Comparison of ENCODE assay signal across 15 cellular contexts in the genomic region with DNA sequence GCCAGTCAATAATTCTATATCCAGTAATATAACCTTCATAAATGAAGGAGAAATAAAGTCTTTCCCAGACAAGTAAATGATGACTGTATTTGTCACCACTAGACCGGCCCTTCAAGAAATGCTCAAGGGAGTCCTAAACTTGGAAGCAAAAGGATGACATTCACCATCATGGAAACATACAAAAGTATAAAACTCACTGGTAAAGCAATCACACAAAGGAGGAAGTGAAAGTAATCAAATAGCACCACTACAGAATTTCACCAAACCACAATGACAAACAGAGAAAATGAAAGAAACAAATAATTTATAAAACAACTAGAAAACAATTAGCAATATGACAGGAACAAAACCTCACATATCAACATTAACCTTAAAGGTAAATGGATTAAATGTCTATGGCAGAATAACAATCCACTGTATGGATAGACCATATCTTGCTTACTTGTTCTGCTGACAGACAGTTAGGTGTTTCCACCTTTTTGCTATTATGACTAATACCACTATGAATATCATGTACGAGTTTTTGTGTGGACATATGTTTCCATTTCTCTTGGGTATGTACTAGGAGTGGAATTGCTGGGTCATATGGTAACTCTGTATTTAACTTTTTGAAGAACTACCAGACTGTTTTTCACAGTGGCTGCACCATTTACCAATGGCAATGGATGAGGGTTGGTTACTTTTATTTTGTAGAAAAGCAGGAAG.
"Had no signal": no experiment of that assay in that cellular context is flagged by ENCODE, and none has a peak within 500 bp of the region (broad histone marks: within the 10 kb centered on the region; RNA-seq: fewer than 3 reads in every experiment).

No MANE protein-coding gene starts in this region.

- FAIRE-seq: frontal cortex, islet of Langerhans had no signal

- H3K4me3 ChIP-seq: colonic mucosa, heart left ventricle, psoas muscle, upper lobe of left lung had no signal

- H3K27ac ChIP-seq: colonic mucosa, heart left ventricle, psoas muscle, upper lobe of left lung had no signal

- H3K36me3 ChIP-seq: colonic mucosa, heart left ventricle, upper lobe of left lung had no signal

- H3K27me3 ChIP-seq: colonic mucosa, upper lobe of left lung had no signal

- ATAC-seq: heart left ventricle, psoas muscle had no signal

- H3K9me3 ChIP-seq: colonic mucosa had no signal

- H3K4me1 ChIP-seq: colonic mucosa, heart left ventricle, psoas muscle, upper lobe of left lung had no signal

- DNase-seq: activated CD4-positive, alpha-beta memory T cell treated with anti-CD3 and anti-CD28 coated beads, Interleukin-2, amount 10 ng/mL, durations not matched to agents 7 days and 5 days; activated CD4-positive, alpha-beta T cell treated with anti-CD3 and anti-CD28 coated beads for 1 hour; activated CD8-positive, alpha-beta memory T cell treated with anti-CD3 and anti-CD28 coated beads, Interleukin-2, amount 50 U/mL, for 4 hours; activated naive CD4-positive, alpha-beta T cell treated with anti-CD3 and anti-CD28 coated beads for 36 hours; caudate nucleus; colonic mucosa; heart left ventricle; mesenchymal stem cell; nephron progenitor cell; psoas muscle; stimulated activated CD4-positive, alpha-beta T cell treated with anti-CD3 and anti-CD28 coated beads, Interleukin-12 subunit alpha, Interleukin-12 subunit beta, amount 100 ng/mL, for 4 hours; T-helper 9 cell; upper lobe of left lung had no signal
